ENCODE assay signal across 18 cellular contexts in genomic region chr20:46509523-46509922, GRCh38. TPM values are rescaled to one million over a fixed set of nuclear protein-coding genes. Genes with fewer than 3 reads are reported as not detected.
"Had no signal": no experiment of that assay in that cellular context is flagged by ENCODE, and none has a peak within 500 bp of the region (broad histone marks: within the 10 kb centered on the region; RNA-seq: fewer than 3 reads in every experiment).

No MANE protein-coding gene starts in this region.

- H3K4me1 ChIP-seq: breast epithelium, right atrium auricular region had no signal

- H3K27ac Mint-ChIP-seq: activated CD4-positive, alpha-beta T cell treated with anti-CD3 and anti-CD28 coated beads, Interleukin-2, amount 10 ng/mL, durations not matched to agents 7 days and 5 days; activated naive CD8-positive, alpha-beta T cell treated with anti-CD3 and anti-CD28 coated beads, Interleukin-2, amount 10 ng/mL, durations not matched to agents 7 days and 5 days had no signal

- H3K36me3 ChIP-seq: breast epithelium, neutrophil, right atrium auricular region, transverse colon had no signal

- ATAC-seq: esophagus mucosa; left colon; naive thymus-derived CD4-positive, alpha-beta T cell had no signal

- H3K4me3 ChIP-seq: breast epithelium, right atrium auricular region, skin epidermis, transverse colon had no signal

- H3K27ac ChIP-seq: breast epithelium, neutrophil, right atrium auricular region, skin epidermis, transverse colon had no signal

- H3K27me3 ChIP-seq: breast epithelium, right atrium auricular region had no signal

- H3K4me3 Mint-ChIP-seq: activated CD4-positive, alpha-beta T cell treated with anti-CD3 and anti-CD28 coated beads, Interleukin-2, amount 10 ng/mL, durations not matched to agents 7 days and 5 days; activated naive CD8-positive, alpha-beta T cell treated with anti-CD3 and anti-CD28 coated beads, Interleukin-2, amount 10 ng/mL, durations not matched to agents 7 days and 5 days; naive thymus-derived CD4-positive, alpha-beta T cell had no signal

- DNase-seq: activated CD4-positive, alpha-beta T cell treated with anti-CD3 and anti-CD28 coated beads, Interleukin-2, amount 10 ng/mL, durations not matched to agents 7 days and 5 days; activated gamma-delta T cell; activated naive CD8-positive, alpha-beta T cell treated with anti-CD3 and anti-CD28 coated beads, Interleukin-2, amount 10 ng/mL, durations not matched to agents 7 days and 5 days; activated T-cell treated with anti-CD3 and anti-CD28 coated beads, Interleukin-2, amount 50 U/mL, for 48 hours; left colon; naive thymus-derived CD4-positive, alpha-beta T cell; transverse colon had no signal

- H3K9me3 ChIP-seq: breast epithelium, neutrophil, right atrium auricular region, transverse colon had no signal

RNA-seq across cellular contexts. Expression of gene ZNF334, which starts 3.8 kb away (rescaled TPM):
- polyA plus RNA-seq: naive thymus-derived CD4-positive, alpha-beta T cell had no signal

RNA-seq across cellular contexts. Expression of gene OCSTAMP, which starts 40.9 kb away (rescaled TPM):
- total RNA-seq: activated CD4-positive, alpha-beta T cell treated with anti-CD3 and anti-CD28 coated beads, Interleukin-2, amount 10 ng/mL, durations not matched to agents 7 days and 5 days; activated naive CD8-positive, alpha-beta T cell treated with anti-CD3 and anti-CD28 coated beads, Interleukin-2, amount 10 ng/mL, durations not matched to agents 7 days and 5 days; chondrocyte; dermis microvascular lymphatic vessel endothelial cell; esophagus mucosa; left colon; lung microvascular endothelial cell; mononuclear cell; naive thymus-derived CD4-positive, alpha-beta T cell; posterior vena cava; right atrium auricular region; subcutaneous adipose tissue; transverse colon had no signal
- polyA plus RNA-seq: naive thymus-derived CD4-positive, alpha-beta T cell had no signal
